ENCODE assay signal across 8 cellular contexts in the genomic region with DNA sequence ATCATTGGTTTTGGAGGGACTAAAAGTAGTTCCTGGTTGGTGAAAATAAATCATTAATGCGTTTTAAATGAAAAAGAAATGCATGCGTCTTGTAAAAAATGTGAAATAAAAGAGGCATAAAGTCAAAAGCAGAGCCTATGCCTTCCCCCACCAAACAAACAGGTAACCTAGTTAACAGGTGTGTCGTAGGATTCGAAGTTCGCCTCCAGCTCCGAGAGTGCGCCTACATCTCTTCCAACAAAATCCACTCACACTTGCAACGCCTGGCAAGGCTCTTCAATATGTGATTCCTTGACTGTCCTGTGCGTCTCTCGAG. TPM values are rescaled to one million over a fixed set of nuclear protein-coding genes. Genes with fewer than 3 reads are reported as not detected.
DNase-seq lines count a peak whose midpoint lies in the region; ATAC-seq and TF ChIP-seq lines count a peak whose summit lies in the region.

No MANE protein-coding gene starts in this region.

- H3K27me3 ChIP-seq in spleen (replicated peaks in 1 of 7) = no peaks in the 10 kb centered on the region

- H3K36me3 Mint-ChIP-seq in WTC11 = peaks cover 4% of the 10 kb centered on the region; the same call in 1 of the 2 replicates

- no peaks in the 10 kb centered on the region for H3K9me3 Mint-ChIP-seq in WTC11

- H3K36me3 ChIP-seq in spleen = peaks cover 0 to 31% (median 6%) of the 10 kb centered on the region in 6 donors

- intact Hi-C loops in left ventricle myocardium superior (cut with micrococcal nuclease) (loop anchor here (10.0 kb wide), 1 partner anchor 55 kb away; no protein-coding TSS in a partner anchor), spleen (cut with DNase I; ENCODE audit: low total_unique reads) (no loop called here)

- POLR2A ChIA-PET in WTC11 (lab: Charles Lee) = interaction anchor here (1.1 to 2.5 kb wide), 8 partner anchors 10 to 168 kb away, joined by 3 to 12 read pairs (median 6); a partner anchor contains a TSS

- peak overlapping the region; percentile 82 for H3K4me3 Mint-ChIP-seq in WTC11

- no peak; the same call in 1 of the 2 replicates for ATAC-seq in WTC11
- ATAC-seq in left ventricle myocardium superior = peak; percentile 46
- ATAC-seq in HG03045 (IDR thresholded peaks at IDR 0.05; ENCODE audit: unreplicated experiment) = no peak

- CTCF ChIA-PET in WTC11 (lab: Charles Lee) = interaction anchor here (0.9 to 1.7 kb wide), 5 partner anchors 10 to 151 kb away, joined by 3 to 4 read pairs (median 3); a partner anchor contains a TSS

- TF ChIP-seq POLR2A in spleen (IDR thresholded peaks at IDR 0.05) = no peak

- peak overlapping the region; percentile 56 to 84 (median 65) for H3K4me3 ChIP-seq in spleen

- DNase-seq in NCI-H2107 (lab: John Stamatoyannopoulos, UW) (peak; percentile 16), NCI-H2107 treated with DMSO at 0.1 percent for 48 hours (lab: John Stamatoyannopoulos, UW; ENCODE audit: unreplicated experiment) (no peak), WTC11 (ENCODE audit: low spot score) (no peak), left ventricle myocardium superior (no peak), spleen (no peak), NCI-H2227 treated with DMSO at 0.1 percent for 48 hours (lab: John Stamatoyannopoulos, UW) (no peak)
- DNase-seq in stimulated activated CD4-positive, alpha-beta T cell treated with anti-CD3 and anti-CD28 coated beads, Interleukin-2, amount 100 ng/mL, for 48 hours = no peak

- peak overlapping the region; percentile 97 for H3K27ac Mint-ChIP-seq in WTC11

- peak overlapping the region; percentile 94 to 99 (median 99) for H3K27ac ChIP-seq in spleen

- H3K9me3 ChIP-seq in spleen = no peaks in the 10 kb centered on the region

- TF ChIP-seq CTCF in WTC11 (IDR thresholded peaks at IDR 0.05) (no peak), spleen (IDR thresholded peaks at IDR 0.05 in 8 of 11, conservative IDR thresholded peaks at IDR 0.05 in 3 of 11) (no peak)

- H3K27me3 Mint-ChIP-seq in WTC11 (ENCODE audit: low read depth) = no peaks in the 10 kb centered on the region

- H3K4me1 Mint-ChIP-seq in WTC11 = peaks cover 55% of the 10 kb centered on the region

- 16 to 30% (median 24%) methylated on average over 10 of the region's 10 CpGs for WGBS in spleen, 5 donors

- peaks cover 37 to 83% (median 57%) of the 10 kb centered on the region in 6 donors for H3K4me1 ChIP-seq in spleen

TF ChIP-seq in WTC11, 78 proteins besides CTCF, POLR2A, EP300 and RAD21:
- TF ChIP-seq, protein P1, sequence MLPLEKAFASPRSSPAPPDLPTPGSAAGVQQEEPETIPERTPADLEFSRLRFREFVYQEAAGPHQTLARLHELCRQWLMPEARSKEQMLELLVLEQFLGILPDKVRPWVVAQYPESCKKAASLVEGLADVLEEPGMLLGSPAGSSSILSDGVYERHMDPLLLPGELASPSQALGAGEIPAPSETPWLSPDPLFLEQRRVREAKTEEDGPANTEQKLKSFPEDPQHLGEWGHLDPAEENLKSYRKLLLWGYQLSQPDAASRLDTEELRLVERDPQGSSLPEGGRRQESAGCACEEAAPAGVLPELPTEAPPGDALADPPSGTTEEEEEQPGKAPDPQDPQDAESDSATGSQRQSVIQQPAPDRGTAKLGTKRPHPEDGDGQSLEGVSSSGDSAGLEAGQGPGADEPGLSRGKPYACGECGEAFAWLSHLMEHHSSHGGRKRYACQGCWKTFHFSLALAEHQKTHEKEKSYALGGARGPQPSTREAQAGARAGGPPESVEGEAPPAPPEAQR (CRISPR knock-in tag; IDR thresholded peaks at IDR 0.05) = no peak
- TF ChIP-seq, protein P2, sequence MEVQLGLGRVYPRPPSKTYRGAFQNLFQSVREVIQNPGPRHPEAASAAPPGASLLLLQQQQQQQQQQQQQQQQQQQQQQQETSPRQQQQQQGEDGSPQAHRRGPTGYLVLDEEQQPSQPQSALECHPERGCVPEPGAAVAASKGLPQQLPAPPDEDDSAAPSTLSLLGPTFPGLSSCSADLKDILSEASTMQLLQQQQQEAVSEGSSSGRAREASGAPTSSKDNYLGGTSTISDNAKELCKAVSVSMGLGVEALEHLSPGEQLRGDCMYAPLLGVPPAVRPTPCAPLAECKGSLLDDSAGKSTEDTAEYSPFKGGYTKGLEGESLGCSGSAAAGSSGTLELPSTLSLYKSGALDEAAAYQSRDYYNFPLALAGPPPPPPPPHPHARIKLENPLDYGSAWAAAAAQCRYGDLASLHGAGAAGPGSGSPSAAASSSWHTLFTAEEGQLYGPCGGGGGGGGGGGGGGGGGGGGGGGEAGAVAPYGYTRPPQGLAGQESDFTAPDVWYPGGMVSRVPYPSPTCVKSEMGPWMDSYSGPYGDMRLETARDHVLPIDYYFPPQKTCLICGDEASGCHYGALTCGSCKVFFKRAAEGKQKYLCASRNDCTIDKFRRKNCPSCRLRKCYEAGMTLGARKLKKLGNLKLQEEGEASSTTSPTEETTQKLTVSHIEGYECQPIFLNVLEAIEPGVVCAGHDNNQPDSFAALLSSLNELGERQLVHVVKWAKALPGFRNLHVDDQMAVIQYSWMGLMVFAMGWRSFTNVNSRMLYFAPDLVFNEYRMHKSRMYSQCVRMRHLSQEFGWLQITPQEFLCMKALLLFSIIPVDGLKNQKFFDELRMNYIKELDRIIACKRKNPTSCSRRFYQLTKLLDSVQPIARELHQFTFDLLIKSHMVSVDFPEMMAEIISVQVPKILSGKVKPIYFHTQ (CRISPR knock-in tag; IDR thresholded peaks at IDR 0.05) = no peak
- TF ChIP-seq, protein P3, sequence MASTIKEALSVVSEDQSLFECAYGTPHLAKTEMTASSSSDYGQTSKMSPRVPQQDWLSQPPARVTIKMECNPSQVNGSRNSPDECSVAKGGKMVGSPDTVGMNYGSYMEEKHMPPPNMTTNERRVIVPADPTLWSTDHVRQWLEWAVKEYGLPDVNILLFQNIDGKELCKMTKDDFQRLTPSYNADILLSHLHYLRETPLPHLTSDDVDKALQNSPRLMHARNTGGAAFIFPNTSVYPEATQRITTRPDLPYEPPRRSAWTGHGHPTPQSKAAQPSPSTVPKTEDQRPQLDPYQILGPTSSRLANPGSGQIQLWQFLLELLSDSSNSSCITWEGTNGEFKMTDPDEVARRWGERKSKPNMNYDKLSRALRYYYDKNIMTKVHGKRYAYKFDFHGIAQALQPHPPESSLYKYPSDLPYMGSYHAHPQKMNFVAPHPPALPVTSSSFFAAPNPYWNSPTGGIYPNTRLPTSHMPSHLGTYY (CRISPR knock-in tag; IDR thresholded peaks at IDR 0.05) = no peak
- TF ChIP-seq KAT7 (CRISPR knock-in tag; IDR thresholded peaks at IDR 0.05; ENCODE audit: borderline replicate concordance) (no peak), EMX1 (CRISPR knock-in tag; IDR thresholded peaks at IDR 0.05) (no peak), SMAD3 (CRISPR knock-in tag; IDR thresholded peaks at IDR 0.05; ENCODE audit: borderline replicate concordance) (no peak), SMAD4 (CRISPR knock-in tag; IDR thresholded peaks at IDR 0.05) (no peak), HMGA2 (CRISPR knock-in tag; IDR thresholded peaks at IDR 0.05) (no peak), ZNF396 (CRISPR knock-in tag; IDR thresholded peaks at IDR 0.05; ENCODE audit: borderline replicate concordance) (no peak)
- TF ChIP-seq, protein P4, sequence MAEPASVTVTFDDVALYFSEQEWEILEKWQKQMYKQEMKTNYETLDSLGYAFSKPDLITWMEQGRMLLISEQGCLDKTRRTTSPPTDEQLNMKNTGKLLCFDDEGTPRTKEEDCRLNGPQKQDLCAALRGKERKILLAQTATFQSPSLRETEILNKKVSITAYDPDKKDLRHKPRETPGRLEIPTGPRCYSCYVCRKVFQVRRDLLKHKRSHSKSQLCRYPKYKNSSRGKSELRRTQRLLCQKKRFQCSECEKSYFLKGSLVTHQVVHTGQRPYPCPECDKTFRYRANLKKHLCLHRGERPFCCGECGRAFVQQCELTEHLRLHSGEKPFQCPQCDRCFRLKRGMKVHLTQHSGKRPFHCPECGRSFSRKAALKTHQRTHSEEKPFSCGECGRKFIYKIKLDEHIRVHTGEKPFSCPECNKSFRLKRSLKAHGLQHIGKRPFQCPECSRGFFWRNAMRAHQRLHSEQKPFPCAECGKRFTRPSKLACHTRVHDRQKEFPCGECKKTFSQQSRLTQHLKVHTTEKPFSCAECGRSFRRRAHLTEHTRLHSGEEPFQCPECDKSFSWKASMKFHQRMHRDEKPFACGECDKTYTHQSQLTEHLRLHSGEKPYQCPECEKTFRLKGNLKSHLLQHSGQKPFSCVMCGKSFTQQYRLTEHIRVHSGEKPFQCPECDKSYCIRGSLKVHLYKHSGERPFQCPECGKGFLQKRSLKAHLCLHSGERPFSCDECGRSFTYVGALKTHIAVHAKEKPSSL (CRISPR knock-in tag; conservative IDR thresholded peaks at IDR 0.05) = no peak
- TF ChIP-seq, protein P5, sequence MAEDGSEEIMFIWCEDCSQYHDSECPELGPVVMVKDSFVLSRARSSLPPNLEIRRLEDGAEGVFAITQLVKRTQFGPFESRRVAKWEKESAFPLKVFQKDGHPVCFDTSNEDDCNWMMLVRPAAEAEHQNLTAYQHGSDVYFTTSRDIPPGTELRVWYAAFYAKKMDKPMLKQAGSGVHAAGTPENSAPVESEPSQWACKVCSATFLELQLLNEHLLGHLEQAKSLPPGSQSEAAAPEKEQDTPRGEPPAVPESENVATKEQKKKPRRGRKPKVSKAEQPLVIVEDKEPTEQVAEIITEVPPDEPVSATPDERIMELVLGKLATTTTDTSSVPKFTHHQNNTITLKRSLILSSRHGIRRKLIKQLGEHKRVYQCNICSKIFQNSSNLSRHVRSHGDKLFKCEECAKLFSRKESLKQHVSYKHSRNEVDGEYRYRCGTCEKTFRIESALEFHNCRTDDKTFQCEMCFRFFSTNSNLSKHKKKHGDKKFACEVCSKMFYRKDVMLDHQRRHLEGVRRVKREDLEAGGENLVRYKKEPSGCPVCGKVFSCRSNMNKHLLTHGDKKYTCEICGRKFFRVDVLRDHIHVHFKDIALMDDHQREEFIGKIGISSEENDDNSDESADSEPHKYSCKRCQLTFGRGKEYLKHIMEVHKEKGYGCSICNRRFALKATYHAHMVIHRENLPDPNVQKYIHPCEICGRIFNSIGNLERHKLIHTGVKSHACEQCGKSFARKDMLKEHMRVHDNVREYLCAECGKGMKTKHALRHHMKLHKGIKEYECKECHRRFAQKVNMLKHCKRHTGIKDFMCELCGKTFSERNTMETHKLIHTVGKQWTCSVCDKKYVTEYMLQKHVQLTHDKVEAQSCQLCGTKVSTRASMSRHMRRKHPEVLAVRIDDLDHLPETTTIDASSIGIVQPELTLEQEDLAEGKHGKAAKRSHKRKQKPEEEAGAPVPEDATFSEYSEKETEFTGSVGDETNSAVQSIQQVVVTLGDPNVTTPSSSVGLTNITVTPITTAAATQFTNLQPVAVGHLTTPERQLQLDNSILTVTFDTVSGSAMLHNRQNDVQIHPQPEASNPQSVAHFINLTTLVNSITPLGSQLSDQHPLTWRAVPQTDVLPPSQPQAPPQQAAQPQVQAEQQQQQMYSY (CRISPR knock-in tag; IDR thresholded peaks at IDR 0.05) = no peak

RNA-seq across cellular contexts. Expression of a gene that starts 0.7 kb away (rescaled TPM):
- total RNA-seq in WTC11 (2021) (105 to 107 TPM (median 107 TPM) in 3 replicates), left ventricle myocardium superior (94.0 TPM), spleen (100 to 1,000 TPM in 4 of 7 donors, 10 to 100 TPM in 3; 84.6 to 139 (median 107) TPM)
- 10 to 100 TPM in 1 of 3 donors, 1 to 10 TPM in 2; 8.9 to 14.5 (median 9.8) TPM for polyA plus RNA-seq in spleen
